ENCODE assay signal across 14 cellular contexts in genomic region chr9:101737165-101737704, GRCh38. TPM values are rescaled to one million over a fixed set of nuclear protein-coding genes. Genes with fewer than 3 reads are reported as not detected.
DNase-seq lines count a peak whose midpoint lies in the region; ATAC-seq and TF ChIP-seq lines count a peak whose summit lies in the region.
"Had no signal": no experiment of that assay in that cellular context is flagged by ENCODE, and none has a peak within 500 bp of the region (broad histone marks: within the 10 kb centered on the region; RNA-seq: fewer than 3 reads in every experiment).

No MANE protein-coding gene starts in this region.

- no peaks in the 10 kb centered on the region for H3K9me3 Mint-ChIP-seq in stimulated activated naive CD8-positive, alpha-beta T cell treated with anti-CD3 and anti-CD28 coated beads, Interleukin-15, Interleukin-2, amounts not matched to agents 100 ng/mL and 50 ng/mL, for 24 hours
- peaks cover 7% of the 10 kb centered on the region for H3K9me3 Mint-ChIP-seq in glutamatergic neuron (ENCODE audit: unreplicated experiment)
- H3K9me3 Mint-ChIP-seq in T-helper 2 cell treated with Interferon-gamma antibody and Interleukin-4, amounts not matched to agents 5 μg/mL and 100 μg/mL, for 36 hours, result no peaks in the 10 kb centered on the region

- H3K27ac Mint-ChIP-seq in stimulated activated naive CD8-positive, alpha-beta T cell treated with anti-CD3 and anti-CD28 coated beads, Interleukin-15, Interleukin-2, amounts not matched to agents 100 ng/mL and 50 ng/mL, for 24 hours, result no peak overlapping the region
- H3K27ac Mint-ChIP-seq in glutamatergic neuron (ENCODE audit: unreplicated experiment), result no peak overlapping the region
- no peak overlapping the region for H3K27ac Mint-ChIP-seq in T-helper 2 cell treated with Interferon-gamma antibody and Interleukin-4, amounts not matched to agents 5 μg/mL and 100 μg/mL, for 36 hours
- H3K27ac Mint-ChIP-seq: immature natural killer cell had no signal

- H3K4me3 Mint-ChIP-seq in stimulated activated naive CD8-positive, alpha-beta T cell treated with anti-CD3 and anti-CD28 coated beads, Interleukin-15, Interleukin-2, amounts not matched to agents 100 ng/mL and 50 ng/mL, for 24 hours, result peak overlapping the region; percentile 15
- peak overlapping the region; percentile 77 for H3K4me3 Mint-ChIP-seq in glutamatergic neuron (ENCODE audit: unreplicated experiment)
- H3K4me3 Mint-ChIP-seq in T-helper 2 cell treated with Interferon-gamma antibody and Interleukin-4, amounts not matched to agents 5 μg/mL and 100 μg/mL, for 36 hours, result no peak overlapping the region
- H3K4me3 Mint-ChIP-seq: immature natural killer cell had no signal

- peaks cover 71% of the 10 kb centered on the region for H3K27me3 Mint-ChIP-seq in stimulated activated naive CD8-positive, alpha-beta T cell treated with anti-CD3 and anti-CD28 coated beads, Interleukin-15, Interleukin-2, amounts not matched to agents 100 ng/mL and 50 ng/mL, for 24 hours
- H3K27me3 Mint-ChIP-seq in glutamatergic neuron (ENCODE audit: unreplicated experiment), result peaks cover 10% of the 10 kb centered on the region
- peaks cover 49% of the 10 kb centered on the region for H3K27me3 Mint-ChIP-seq in T-helper 2 cell treated with Interferon-gamma antibody and Interleukin-4, amounts not matched to agents 5 μg/mL and 100 μg/mL, for 36 hours (ENCODE audit: low read depth)

- no peak for DNase-seq in stimulated activated naive CD8-positive, alpha-beta T cell treated with anti-CD3 and anti-CD28 coated beads, Interleukin-15, Interleukin-2, amounts not matched to agents 100 U/mL and 50 U/mL, for 24 hours
- no peak for DNase-seq in glutamatergic neuron
- peak in 6 of 10 donors; percentile 8 to 82 (median 50) for DNase-seq in posterior cingulate gyrus
- DNase-seq in medulla oblongata (ENCODE audit: extremely low spot score), result no peak
- no peak for DNase-seq in stimulated activated CD4-positive, alpha-beta T cell treated with anti-CD3 and anti-CD28 coated beads, Interleukin-4, amount 100 ng/mL, for 24 hours
- DNase-seq in T-helper 2 cell treated with Interferon-gamma antibody and Interleukin-4, amounts not matched to agents 5 μg/mL and 100 μg/mL, for 36 hours (ENCODE audit: low spot score), result no peak
- DNase-seq: activated gamma-delta T cell; effector memory CD4-positive, alpha-beta T cell; immature natural killer cell had no signal

- intact Hi-C loops in posterior cingulate gyrus (cut with DNase I), result loop anchor here (10.0 kb wide), 1 partner anchor 132 kb away; no protein-coding TSS in a partner anchor

- no peaks in the 10 kb centered on the region for H3K36me3 Mint-ChIP-seq in stimulated activated naive CD8-positive, alpha-beta T cell treated with anti-CD3 and anti-CD28 coated beads, Interleukin-15, Interleukin-2, amounts not matched to agents 100 ng/mL and 50 ng/mL, for 24 hours (ENCODE audit: low read depth)
- H3K36me3 Mint-ChIP-seq in glutamatergic neuron (ENCODE audit: unreplicated experiment), result no peaks in the 10 kb centered on the region
- H3K36me3 Mint-ChIP-seq in T-helper 2 cell treated with Interferon-gamma antibody and Interleukin-4, amounts not matched to agents 5 μg/mL and 100 μg/mL, for 36 hours (ENCODE audit: low read depth), result no peaks in the 10 kb centered on the region

- H3K4me1 Mint-ChIP-seq in stimulated activated naive CD8-positive, alpha-beta T cell treated with anti-CD3 and anti-CD28 coated beads, Interleukin-15, Interleukin-2, amounts not matched to agents 100 ng/mL and 50 ng/mL, for 24 hours (ENCODE audit: low read depth), result peaks cover 3% of the 10 kb centered on the region
- peaks cover 2% of the 10 kb centered on the region for H3K4me1 Mint-ChIP-seq in glutamatergic neuron (ENCODE audit: low read depth, unreplicated experiment)
- no peaks in the 10 kb centered on the region for H3K4me1 Mint-ChIP-seq in T-helper 2 cell treated with Interferon-gamma antibody and Interleukin-4, amounts not matched to agents 5 μg/mL and 100 μg/mL, for 36 hours (ENCODE audit: low read depth)
- H3K4me1 Mint-ChIP-seq: immature natural killer cell had no signal

- no peak for TF ChIP-seq CTCF in glutamatergic neuron (IDR thresholded peaks at IDR 0.05; ENCODE audit: partially characterized antibody, unreplicated experiment)

- no peak for ATAC-seq in stimulated activated naive CD8-positive, alpha-beta T cell treated with anti-CD3 and anti-CD28 coated beads, Interleukin-15, Interleukin-2, amounts not matched to agents 100 U/mL and 50 U/mL, for 24 hours
- no peak for ATAC-seq in GM21723 (IDR thresholded peaks at IDR 0.05; ENCODE audit: unreplicated experiment)

RNA-seq across cellular contexts. Expression of gene GRIN3A, which starts 1.2 kb away (rescaled TPM):
- total RNA-seq in glutamatergic neuron (ENCODE audit: unreplicated experiment), result 0.15 TPM
- total RNA-seq: Calu3, fibroblast of villous mesenchyme, OCI-LY7 had no signal

Comparison
In these comparisons a context has a peak if more than half of its experiments do, and no peak if none do; other contexts are left out.
1. DNase-seq: peak in posterior cingulate gyrus (6 of 10); none in stimulated activated naive CD8-positive, alpha-beta T cell treated with anti-CD3 and anti-CD28 coated beads, Interleukin-15, Interleukin-2, amounts not matched to agents 100 U/mL and 50 U/mL, for 24 hours (single experiment), glutamatergic neuron (single experiment), medulla oblongata (single experiment), stimulated activated CD4-positive, alpha-beta T cell treated with anti-CD3 and anti-CD28 coated beads, Interleukin-4, amount 100 ng/mL, for 24 hours (single experiment) and T-helper 2 cell treated with Interferon-gamma antibody and Interleukin-4, amounts not matched to agents 5 μg/mL and 100 μg/mL, for 36 hours (single experiment).